15 cellular contexts compared by ENCODE assay signal in genomic region chr11:91163619-91164451, GRCh38.
DNase-seq lines count a peak whose midpoint lies in the region; ATAC-seq and TF ChIP-seq lines count a peak whose summit lies in the region.
"Had no signal": no experiment of that assay in that cellular context is flagged by ENCODE, and none has a peak within 500 bp of the region (broad histone marks: within the 10 kb centered on the region; RNA-seq: fewer than 3 reads in every experiment).

No MANE protein-coding gene starts in this region.

- no peaks in the 10 kb centered on the region for H3K27me3 Mint-ChIP-seq in CD4-positive, alpha-beta memory T cell
- H3K27me3 Mint-ChIP-seq: activated naive CD8-positive, alpha-beta T cell treated with anti-CD3 and anti-CD28 coated beads, Interleukin-2, amount 50 U/mL, for 24 hours had no signal

- no peak overlapping the region for H2AFZ ChIP-seq in mesenchymal stem cell (ENCODE audit: low read depth, low read length)

- H3K23ac ChIP-seq in mesenchymal stem cell (ENCODE audit: low read length in 2 of 2), result no peak overlapping the region

- no peak overlapping the region for H3K4ac ChIP-seq in mesenchymal stem cell (ENCODE audit: low read depth in 1 of 2, low read length in 2 of 2)

- H4K91ac ChIP-seq in mesenchymal stem cell (ENCODE audit: low read length), result no peak overlapping the region

- H3K4me1 ChIP-seq in BE2C (peaks cover 21% of the 10 kb centered on the region), mesenchymal stem cell (ENCODE audit: control insufficient read depth, insufficient read depth, low read depth, low read length) (peaks cover 1% of the 10 kb centered on the region)
- H3K4me1 ChIP-seq in CD4-positive, alpha-beta memory T cell (ENCODE audit: insufficient read depth, low read length), result no peaks in the 10 kb centered on the region

- H3K9me3 Mint-ChIP-seq in CD4-positive, alpha-beta memory T cell, result peaks cover 0 to 11% (median 2%) of the 10 kb centered on the region in 8 donors

- H3K36me3 ChIP-seq in BE2C, result no peaks in the 10 kb centered on the region
- no peaks in the 10 kb centered on the region for H3K36me3 ChIP-seq in mesenchymal stem cell (ENCODE audit: control insufficient read depth in 1 of 2, insufficient read depth in 2 of 2, low read depth in 1 of 2, low read length in 2 of 2)
- no peaks in the 10 kb centered on the region for H3K36me3 ChIP-seq in CD4-positive, alpha-beta memory T cell (ENCODE audit: insufficient read depth, low read length)
- H3K36me3 ChIP-seq: esophagus squamous epithelium had no signal

- TF ChIP-seq CTCF in BE2C (IDR thresholded peaks at IDR 0.05; ENCODE audit: low read depth, low read length), result no peak
- TF ChIP-seq CTCF in choroid plexus epithelial cell (conservative IDR thresholded peaks at IDR 0.05; ENCODE audit: low read depth, low read length), result no peak

- no peak overlapping the region for H3K4me3 Mint-ChIP-seq in CD4-positive, alpha-beta memory T cell
- H3K4me3 Mint-ChIP-seq: activated naive CD8-positive, alpha-beta T cell treated with anti-CD3 and anti-CD28 coated beads, Interleukin-2, amount 50 U/mL, for 24 hours; stimulated activated effector memory CD8-positive, alpha-beta T cell treated with anti-CD3 and anti-CD28 coated beads, Interleukin-12 subunit alpha, Interleukin-12 subunit beta, amount 100 ng/mL, for 72 hours had no signal

- H2AK5ac ChIP-seq in mesenchymal stem cell (ENCODE audit: low read length, severe bottlenecking), result no peak overlapping the region

- CTCF ChIA-PET in CD4-positive, alpha-beta memory T cell (lab: Charles Lee; ENCODE audit: partially characterized antibody), result no interaction called here

- H3K27me3 ChIP-seq in BE2C, result no peaks in the 10 kb centered on the region
- H3K27me3 ChIP-seq in mesenchymal stem cell (ENCODE audit: control insufficient read depth in 1 of 2, insufficient read depth in 1 of 2, low read length in 2 of 2), result no peaks in the 10 kb centered on the region
- H3K27me3 ChIP-seq in CD4-positive, alpha-beta memory T cell (ENCODE audit: insufficient read depth, low read length), result no peaks in the 10 kb centered on the region
- H3K27me3 ChIP-seq: esophagus squamous epithelium had no signal

- H3K36me3 Mint-ChIP-seq in CD4-positive, alpha-beta memory T cell, result no peaks in the 10 kb centered on the region
- H3K36me3 Mint-ChIP-seq: stimulated activated effector memory CD8-positive, alpha-beta T cell treated with anti-CD3 and anti-CD28 coated beads, Interleukin-12 subunit alpha, Interleukin-12 subunit beta, amount 100 ng/mL, for 72 hours had no signal

- H2BK12ac ChIP-seq in mesenchymal stem cell (ENCODE audit: low read length in 2 of 2), result no peak overlapping the region

- peak overlapping the region; percentile 61 for H3K27ac ChIP-seq in mesenchymal stem cell (ENCODE audit: low read length, poor library complexity, severe bottlenecking)
- no peak overlapping the region for H3K27ac ChIP-seq in CD4-positive, alpha-beta memory T cell (ENCODE audit: low read depth, low read length)

- H2BK15ac ChIP-seq in mesenchymal stem cell (ENCODE audit: low read depth, poor library complexity, severe bottlenecking), result no peak overlapping the region

- H3K4me1 Mint-ChIP-seq in CD4-positive, alpha-beta memory T cell, result no peaks in the 10 kb centered on the region
- H3K4me1 Mint-ChIP-seq: activated naive CD8-positive, alpha-beta T cell treated with anti-CD3 and anti-CD28 coated beads, Interleukin-2, amount 50 U/mL, for 24 hours; stimulated activated effector memory CD8-positive, alpha-beta T cell treated with anti-CD3 and anti-CD28 coated beads, Interleukin-12 subunit alpha, Interleukin-12 subunit beta, amount 100 ng/mL, for 72 hours had no signal

- POLR2A ChIA-PET in CD4-positive, alpha-beta memory T cell (lab: Charles Lee; ENCODE audit: partially characterized antibody), result no interaction called here

- no peak overlapping the region for H2BK5ac ChIP-seq in mesenchymal stem cell (ENCODE audit: low read depth, low read length, poor library complexity, severe bottlenecking)

- H3K9ac ChIP-seq in mesenchymal stem cell (ENCODE audit: low read length), result no peak overlapping the region

- intact Hi-C loops in CD4-positive, alpha-beta memory T cell (cut with micrococcal nuclease), result no loop called here

- ATAC-seq in HG03135 (IDR thresholded peaks at IDR 0.05; ENCODE audit: unreplicated experiment) (no peak), HG03175 (IDR thresholded peaks at IDR 0.05; ENCODE audit: unreplicated experiment) (no peak)
- ATAC-seq: activated naive CD8-positive, alpha-beta T cell treated with anti-CD3 and anti-CD28 coated beads, Interleukin-2, amount 50 U/mL, for 24 hours; stimulated activated effector memory CD8-positive, alpha-beta T cell treated with anti-CD3 and anti-CD28 coated beads, Interleukin-12 subunit alpha, Interleukin-12 subunit beta, amount 100 ng/mL, for 72 hours had no signal

- no peak overlapping the region for H2BK120ac ChIP-seq in mesenchymal stem cell (ENCODE audit: low read depth, low read length)

- H3K27ac Mint-ChIP-seq in CD4-positive, alpha-beta memory T cell, result no peak overlapping the region
- H3K27ac Mint-ChIP-seq: activated naive CD8-positive, alpha-beta T cell treated with anti-CD3 and anti-CD28 coated beads, Interleukin-2, amount 50 U/mL, for 24 hours; stimulated activated effector memory CD8-positive, alpha-beta T cell treated with anti-CD3 and anti-CD28 coated beads, Interleukin-12 subunit alpha, Interleukin-12 subunit beta, amount 100 ng/mL, for 72 hours had no signal

- no peak overlapping the region for H3K14ac ChIP-seq in mesenchymal stem cell (ENCODE audit: low read length in 2 of 2)

- H3K4me3 ChIP-seq in BE2C (ENCODE audit: low read depth, low read length), result peak overlapping the region; percentile 31
- H3K4me3 ChIP-seq in choroid plexus epithelial cell (ENCODE audit: low read depth, low read length), result no peak overlapping the region
- no peak overlapping the region for H3K4me3 ChIP-seq in mesenchymal stem cell (ENCODE audit: insufficient read depth in 1 of 2, low read depth in 1 of 2, low read length in 2 of 2)
- no peak overlapping the region for H3K4me3 ChIP-seq in CD4-positive, alpha-beta memory T cell (ENCODE audit: low read length in 2 of 2)
- H3K4me3 ChIP-seq: esophagus squamous epithelium had no signal

- no peaks in the 10 kb centered on the region for H3K79me1 ChIP-seq in mesenchymal stem cell (replicated peaks; ENCODE audit: low read length, poor library complexity, severe bottlenecking)

- WGBS in mesenchymal stem cell, result 52% methylated on average over 2 of the region's 2 CpGs

- H3K18ac ChIP-seq in mesenchymal stem cell (ENCODE audit: low read depth in 1 of 2, low read length in 2 of 2), result no peak overlapping the region

- H3K4me2 ChIP-seq in mesenchymal stem cell (ENCODE audit: low read length, poor library complexity, severe bottlenecking), result no peak overlapping the region

- no peak overlapping the region for H4K8ac ChIP-seq in mesenchymal stem cell (ENCODE audit: low read length)

- H3K9me3 ChIP-seq in BE2C, result no peaks in the 10 kb centered on the region
- no peaks in the 10 kb centered on the region for H3K9me3 ChIP-seq in mesenchymal stem cell (ENCODE audit: control insufficient read depth, low read length)
- H3K9me3 ChIP-seq in CD4-positive, alpha-beta memory T cell (ENCODE audit: control insufficient read depth in 1 of 2, low read length in 2 of 2), result no peaks in the 10 kb centered on the region
- H3K9me3 ChIP-seq: esophagus squamous epithelium had no signal

- peak; percentile 67 for DNase-seq in BE2C
- DNase-seq in NCI-H2227 treated with DMSO at 0.1 percent for 48 hours (lab: John Stamatoyannopoulos, UW), result peak; percentile 88
- peak; percentile 74 for DNase-seq in choroid plexus epithelial cell (ENCODE audit: low read depth)
- peak; percentile 47 for DNase-seq in mesenchymal stem cell
- no peak for DNase-seq in CD4-positive, alpha-beta memory T cell
- no peak for DNase-seq in T-helper 9 cell
- DNase-seq: activated CD4-positive, alpha-beta T cell treated with anti-CD3 and anti-CD28 coated beads, Interleukin-2, amount 50 U/mL, for 1 hour; activated naive CD8-positive, alpha-beta T cell treated with anti-CD3 and anti-CD28 coated beads, Interleukin-2, amount 50 U/mL, for 24 hours; esophagus squamous epithelium; midbrain; NCI-H1436 treated with DMSO at 0.1 percent for 48 hours; stimulated activated CD4-positive, alpha-beta T cell treated with anti-CD3 and anti-CD28 coated beads, Interleukin-15, amount 100 ng/mL, for 24 hours had no signal

Comparison
In these comparisons a context has a peak if more than half of its experiments do, and no peak if none do; other contexts are left out.
1. DNase-seq: peak in BE2C (single experiment), NCI-H2227 treated with DMSO at 0.1 percent for 48 hours (single experiment), choroid plexus epithelial cell (single experiment) and mesenchymal stem cell (single experiment); none in CD4-positive, alpha-beta memory T cell (0 of 5) and T-helper 9 cell (single experiment).